8 cellular contexts compared by ENCODE assay signal in genomic region chr1:33430751-33431593, GRCh38.
DNase-seq lines count a peak whose midpoint lies in the region; ATAC-seq lines count a peak whose summit lies in the region.

Gene PHC2, minus strand, starts transcription at chr1:33431095. Its CDS starts 55,556 bp downstream, at chr1:33375539.

- peak within 1 kb of the TSS; percentile 48 for H3K4me3 Mint-ChIP-seq in dendritic cell treated with granulocyte-macrophage colony-stimulating factor and Interleukin-4, amounts not matched to agents 40 ng/mL and 50 ng/mL, for 4 days

- ATAC-seq in GM19328 (IDR thresholded peaks at IDR 0.05; ENCODE audit: unreplicated experiment) (peak; percentile 86), HG03469 (IDR thresholded peaks at IDR 0.05; ENCODE audit: unreplicated experiment) (peak; percentile 90)

- DNase-seq in AML-193 (lab: John Stamatoyannopoulos, UW) (peak; percentile 85 to 93), NCI-H69 (lab: John Stamatoyannopoulos, UW) (peak; percentile 97), left kidney (ENCODE audit: low read depth, low spot score) (peak; percentile 99)
- DNase-seq in activated CD4-positive, alpha-beta T cell treated with anti-CD3 and anti-CD28 coated beads, Interleukin-2, amount 50 U/mL, for 4 hours, result peak; percentile 90 to 93
- peak; percentile 79 to 90 for DNase-seq in stimulated activated CD4-positive, alpha-beta T cell treated with anti-CD3 and anti-CD28 coated beads, Interleukin-1b, Interleukin-23, amount 100 ng/mL, for 4 hours (ENCODE audit: low read depth in 2 of 2)

- intact Hi-C loops in dendritic cell treated with granulocyte-macrophage colony-stimulating factor and Interleukin-4, amounts not matched to agents 40 ng/mL and 50 ng/mL, for 4 days (cut with micrococcal nuclease), result no loop called here

- peaks cover 25% of the 10 kb centered on the region for H3K4me1 Mint-ChIP-seq in dendritic cell treated with granulocyte-macrophage colony-stimulating factor and Interleukin-4, amounts not matched to agents 40 ng/mL and 50 ng/mL, for 4 days (ENCODE audit: low read depth)

- H3K27me3 Mint-ChIP-seq in dendritic cell treated with granulocyte-macrophage colony-stimulating factor and Interleukin-4, amounts not matched to agents 40 ng/mL and 50 ng/mL, for 4 days, result peaks cover 3% of the 10 kb centered on the region

- H3K36me3 Mint-ChIP-seq in dendritic cell treated with granulocyte-macrophage colony-stimulating factor and Interleukin-4, amounts not matched to agents 40 ng/mL and 50 ng/mL, for 4 days (ENCODE audit: low read depth), result peaks cover 1% of the 10 kb centered on the region

- H3K9me3 Mint-ChIP-seq in dendritic cell treated with granulocyte-macrophage colony-stimulating factor and Interleukin-4, amounts not matched to agents 40 ng/mL and 50 ng/mL, for 4 days, result no peaks in the 10 kb centered on the region

- H3K27ac Mint-ChIP-seq in dendritic cell treated with granulocyte-macrophage colony-stimulating factor and Interleukin-4, amounts not matched to agents 40 ng/mL and 50 ng/mL, for 4 days, result peak within 1 kb of the TSS; percentile 60

Comparison
In these comparisons a context has a peak if more than half of its experiments do, and no peak if none do; other contexts are left out.
1. Peak in every context shown above with its lines: DNase-seq and ATAC-seq.